9 cellular contexts compared by ENCODE assay signal in genomic region chr4:163663454-163664225, GRCh38.
A peak's percentile ranks its signal among the peaks of the same experiment; 100 is the strongest.
DNase-seq lines count a peak whose midpoint lies in the region; ATAC-seq and TF ChIP-seq lines count a peak whose summit lies in the region.
"Had no signal": no experiment of that assay in that cellular context is flagged by ENCODE, and none has a peak within 500 bp of the region (broad histone marks: within the 10 kb centered on the region; RNA-seq: fewer than 3 reads in every experiment).

No MANE protein-coding gene starts in this region.

- no peak overlapping the region for H3K4me3 ChIP-seq in GM06990 (replicated peaks; ENCODE audit: low read depth, low read length)
- H3K4me3 ChIP-seq: cardiac muscle cell had no signal

- H3K27me3 ChIP-seq in GM06990 (replicated peaks; ENCODE audit: control insufficient read depth, insufficient read depth, low read length): no peaks in the 10 kb centered on the region
- H3K27me3 ChIP-seq: cardiac muscle cell had no signal

- ATAC-seq in GM19395 (IDR thresholded peaks at IDR 0.05; ENCODE audit: unreplicated experiment): peak; percentile 85
- ATAC-seq in HG02973 (IDR thresholded peaks at IDR 0.05; ENCODE audit: unreplicated experiment): peak; percentile 77
- ATAC-seq in omental fat pad (ENCODE audit: low FRiP score): no peak

- TF ChIP-seq POLR2A in Raji (IDR thresholded peaks at IDR 0.05; ENCODE audit: insufficient read depth, low read depth, low read length): 0 out of 2 replicates have a peak, but pooled peaks have one; percentile 1

- peak; percentile 3 for TF ChIP-seq CTCF in GM06990 (IDR thresholded peaks at IDR 0.05; ENCODE audit: insufficient read depth, low read length, poor library complexity, severe bottlenecking)
- TF ChIP-seq CTCF in omental fat pad (IDR thresholded peaks at IDR 0.05): no peak

- H3K36me3 ChIP-seq in GM06990 (ENCODE audit: control insufficient read depth, insufficient read depth, low read length): no peaks in the 10 kb centered on the region
- H3K36me3 ChIP-seq: cardiac muscle cell had no signal

- peak; percentile 64 for DNase-seq in GM06990 (ENCODE audit: extremely low read depth, insufficient read length)
- no peak for DNase-seq in iPS-NIHi7 (ENCODE audit: extremely low spot score)
- DNase-seq in stimulated activated CD4-positive, alpha-beta T cell treated with anti-CD3 and anti-CD28 coated beads, Interleukin-2, amount 100 ng/mL, for 24 hours: no peak
- DNase-seq in T-helper 1 cell: no peak
- DNase-seq in omental fat pad (ENCODE audit: low spot score): no peak
